ENCODE assay signal across 1 cellular context in the genomic region with DNA sequence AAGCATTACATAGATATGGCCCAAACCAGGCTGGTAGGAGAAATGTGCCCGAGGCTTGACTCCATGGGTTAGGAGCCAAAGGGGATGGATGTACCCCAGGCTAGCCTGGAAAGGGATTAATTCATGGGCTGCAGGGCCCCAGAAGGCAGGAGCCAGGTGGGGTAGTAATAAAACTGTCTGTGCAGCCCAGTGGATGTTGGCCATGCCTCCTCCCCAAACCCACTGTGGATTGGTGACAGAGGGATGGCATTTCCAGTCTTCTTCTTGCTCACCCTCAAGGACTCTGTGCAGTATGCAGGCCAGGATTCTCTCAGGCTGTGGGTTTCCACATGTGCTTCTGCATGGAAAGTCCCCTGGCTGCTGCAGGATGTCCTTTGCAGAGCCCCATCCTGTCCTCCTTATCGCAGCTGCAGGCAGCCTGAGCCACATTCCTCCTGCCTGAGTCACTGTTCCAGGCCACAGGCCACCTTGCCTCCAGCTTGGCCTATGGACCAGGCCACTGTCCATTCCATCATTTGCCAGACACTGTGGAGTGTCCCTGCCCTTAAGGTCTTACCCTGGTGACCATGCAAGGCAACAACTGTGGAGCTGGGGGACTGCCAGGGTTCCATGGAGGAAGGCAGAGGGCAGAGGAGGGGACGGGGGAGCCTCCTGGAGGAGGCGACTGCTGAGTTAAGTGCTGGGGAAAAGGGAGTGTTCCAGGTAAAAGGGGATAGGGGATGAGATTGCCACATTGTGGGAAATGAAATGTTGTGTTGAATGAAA.
TF ChIP-seq lines count a peak whose summit lies in the region.

No MANE protein-coding gene starts in this region.

TF ChIP-seq in K562, 482 proteins besides CTCF, POLR2A, EP300 and RAD21 (continued from another document):
- TF ChIP-seq, protein P1, sequence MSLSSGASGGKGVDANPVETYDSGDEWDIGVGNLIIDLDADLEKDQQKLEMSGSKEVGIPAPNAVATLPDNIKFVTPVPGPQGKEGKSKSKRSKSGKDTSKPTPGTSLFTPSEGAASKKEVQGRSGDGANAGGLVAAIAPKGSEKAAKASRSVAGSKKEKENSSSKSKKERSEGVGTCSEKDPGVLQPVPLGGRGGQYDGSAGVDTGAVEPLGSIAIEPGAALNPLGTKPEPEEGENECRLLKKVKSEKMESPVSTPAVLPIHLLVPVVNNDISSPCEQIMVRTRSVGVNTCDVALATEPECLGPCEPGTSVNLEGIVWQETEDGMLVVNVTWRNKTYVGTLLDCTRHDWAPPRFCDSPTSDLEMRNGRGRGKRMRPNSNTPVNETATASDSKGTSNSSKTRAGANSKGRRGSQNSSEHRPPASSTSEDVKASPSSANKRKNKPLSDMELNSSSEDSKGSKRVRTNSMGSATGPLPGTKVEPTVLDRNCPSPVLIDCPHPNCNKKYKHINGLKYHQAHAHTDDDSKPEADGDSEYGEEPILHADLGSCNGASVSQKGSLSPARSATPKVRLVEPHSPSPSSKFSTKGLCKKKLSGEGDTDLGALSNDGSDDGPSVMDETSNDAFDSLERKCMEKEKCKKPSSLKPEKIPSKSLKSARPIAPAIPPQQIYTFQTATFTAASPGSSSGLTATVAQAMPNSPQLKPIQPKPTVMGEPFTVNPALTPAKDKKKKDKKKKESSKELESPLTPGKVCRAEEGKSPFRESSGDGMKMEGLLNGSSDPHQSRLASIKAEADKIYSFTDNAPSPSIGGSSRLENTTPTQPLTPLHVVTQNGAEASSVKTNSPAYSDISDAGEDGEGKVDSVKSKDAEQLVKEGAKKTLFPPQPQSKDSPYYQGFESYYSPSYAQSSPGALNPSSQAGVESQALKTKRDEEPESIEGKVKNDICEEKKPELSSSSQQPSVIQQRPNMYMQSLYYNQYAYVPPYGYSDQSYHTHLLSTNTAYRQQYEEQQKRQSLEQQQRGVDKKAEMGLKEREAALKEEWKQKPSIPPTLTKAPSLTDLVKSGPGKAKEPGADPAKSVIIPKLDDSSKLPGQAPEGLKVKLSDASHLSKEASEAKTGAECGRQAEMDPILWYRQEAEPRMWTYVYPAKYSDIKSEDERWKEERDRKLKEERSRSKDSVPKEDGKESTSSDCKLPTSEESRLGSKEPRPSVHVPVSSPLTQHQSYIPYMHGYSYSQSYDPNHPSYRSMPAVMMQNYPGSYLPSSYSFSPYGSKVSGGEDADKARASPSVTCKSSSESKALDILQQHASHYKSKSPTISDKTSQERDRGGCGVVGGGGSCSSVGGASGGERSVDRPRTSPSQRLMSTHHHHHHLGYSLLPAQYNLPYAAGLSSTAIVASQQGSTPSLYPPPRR (CRISPR knock-in tag; IDR thresholded peaks at IDR 0.05; ENCODE audit: borderline replicate concordance): no peak
- TF ChIP-seq MYC (IDR thresholded peaks at IDR 0.05; ENCODE audit: low read depth, low read length) (peak; percentile 84), MYC (CRISPR knock-in tag; IDR thresholded peaks at IDR 0.05; ENCODE audit: borderline replicate concordance, low read depth) (no peak), SNIP1 (IDR thresholded peaks at IDR 0.05; ENCODE audit: low read depth) (no peak), HDAC1 (IDR thresholded peaks at IDR 0.05) (peak in 1 of 2 experiments; percentile 97; a peak in 2 of 4 replicates), EHMT2 (IDR thresholded peaks at IDR 0.05) (peak; percentile 89), TEAD4 (IDR thresholded peaks at IDR 0.05; ENCODE audit: low read length) (peak; percentile 98), TEAD4 (CRISPR knock-in tag; IDR thresholded peaks at IDR 0.05; ENCODE audit: borderline replicate concordance) (peak; percentile 98), NCOA1 (IDR thresholded peaks at IDR 0.05; ENCODE audit: low read depth) (no peak), XRCC5 (IDR thresholded peaks at IDR 0.05; ENCODE audit: low read depth, low read length) (no peak), SAFB2 (IDR thresholded peaks at IDR 0.05; ENCODE audit: borderline replicate concordance, low read depth, low read length, severe bottlenecking) (no peak), RNF2 (IDR thresholded peaks at IDR 0.05) (0 out of 2 replicates have a peak, but pooled peaks have one; percentile 52), GATAD2A (IDR thresholded peaks at IDR 0.05) (no peak), MYNN (IDR thresholded peaks at IDR 0.05) (peak; percentile 75), MYNN (CRISPR knock-in tag; IDR thresholded peaks at IDR 0.05) (no peak), SMARCC2 (IDR thresholded peaks at IDR 0.05; ENCODE audit: low read depth) (peak; percentile 93)
- TF ChIP-seq, protein P2, sequence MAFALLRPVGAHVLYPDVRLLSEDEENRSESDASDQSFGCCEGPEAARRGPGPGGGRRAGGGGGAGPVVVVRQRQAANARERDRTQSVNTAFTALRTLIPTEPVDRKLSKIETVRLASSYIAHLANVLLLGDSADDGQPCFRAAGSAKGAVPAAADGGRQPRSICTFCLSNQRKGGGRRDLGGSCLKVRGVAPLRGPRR (CRISPR knock-in tag; IDR thresholded peaks at IDR 0.05): no peak
